ENCODE assay signal across 1 cellular context in the genomic region with DNA sequence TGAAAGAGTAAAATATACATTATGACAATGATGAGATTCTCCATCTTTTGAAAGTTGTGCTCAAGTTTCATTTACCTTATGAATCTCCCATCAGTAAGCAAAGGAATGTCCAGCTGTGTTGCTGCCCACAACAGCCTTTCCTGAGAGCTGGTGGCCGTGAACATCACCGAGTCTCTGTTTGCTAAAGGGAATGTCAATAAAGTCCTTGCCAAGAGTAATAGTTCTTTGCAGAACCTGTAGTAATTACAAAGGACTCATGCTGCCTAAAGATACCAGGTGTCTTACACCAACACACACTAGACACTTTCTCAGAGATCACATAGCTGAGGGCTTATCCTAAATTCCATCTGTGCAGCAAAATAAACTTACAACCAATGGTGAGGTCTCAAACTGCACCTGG.
TF ChIP-seq lines count a peak whose summit lies in the region.

No MANE protein-coding gene starts in this region.

TF ChIP-seq in K562, 482 proteins besides CTCF, POLR2A, EP300 and RAD21 (continued from another document):
- TF ChIP-seq, protein P1, sequence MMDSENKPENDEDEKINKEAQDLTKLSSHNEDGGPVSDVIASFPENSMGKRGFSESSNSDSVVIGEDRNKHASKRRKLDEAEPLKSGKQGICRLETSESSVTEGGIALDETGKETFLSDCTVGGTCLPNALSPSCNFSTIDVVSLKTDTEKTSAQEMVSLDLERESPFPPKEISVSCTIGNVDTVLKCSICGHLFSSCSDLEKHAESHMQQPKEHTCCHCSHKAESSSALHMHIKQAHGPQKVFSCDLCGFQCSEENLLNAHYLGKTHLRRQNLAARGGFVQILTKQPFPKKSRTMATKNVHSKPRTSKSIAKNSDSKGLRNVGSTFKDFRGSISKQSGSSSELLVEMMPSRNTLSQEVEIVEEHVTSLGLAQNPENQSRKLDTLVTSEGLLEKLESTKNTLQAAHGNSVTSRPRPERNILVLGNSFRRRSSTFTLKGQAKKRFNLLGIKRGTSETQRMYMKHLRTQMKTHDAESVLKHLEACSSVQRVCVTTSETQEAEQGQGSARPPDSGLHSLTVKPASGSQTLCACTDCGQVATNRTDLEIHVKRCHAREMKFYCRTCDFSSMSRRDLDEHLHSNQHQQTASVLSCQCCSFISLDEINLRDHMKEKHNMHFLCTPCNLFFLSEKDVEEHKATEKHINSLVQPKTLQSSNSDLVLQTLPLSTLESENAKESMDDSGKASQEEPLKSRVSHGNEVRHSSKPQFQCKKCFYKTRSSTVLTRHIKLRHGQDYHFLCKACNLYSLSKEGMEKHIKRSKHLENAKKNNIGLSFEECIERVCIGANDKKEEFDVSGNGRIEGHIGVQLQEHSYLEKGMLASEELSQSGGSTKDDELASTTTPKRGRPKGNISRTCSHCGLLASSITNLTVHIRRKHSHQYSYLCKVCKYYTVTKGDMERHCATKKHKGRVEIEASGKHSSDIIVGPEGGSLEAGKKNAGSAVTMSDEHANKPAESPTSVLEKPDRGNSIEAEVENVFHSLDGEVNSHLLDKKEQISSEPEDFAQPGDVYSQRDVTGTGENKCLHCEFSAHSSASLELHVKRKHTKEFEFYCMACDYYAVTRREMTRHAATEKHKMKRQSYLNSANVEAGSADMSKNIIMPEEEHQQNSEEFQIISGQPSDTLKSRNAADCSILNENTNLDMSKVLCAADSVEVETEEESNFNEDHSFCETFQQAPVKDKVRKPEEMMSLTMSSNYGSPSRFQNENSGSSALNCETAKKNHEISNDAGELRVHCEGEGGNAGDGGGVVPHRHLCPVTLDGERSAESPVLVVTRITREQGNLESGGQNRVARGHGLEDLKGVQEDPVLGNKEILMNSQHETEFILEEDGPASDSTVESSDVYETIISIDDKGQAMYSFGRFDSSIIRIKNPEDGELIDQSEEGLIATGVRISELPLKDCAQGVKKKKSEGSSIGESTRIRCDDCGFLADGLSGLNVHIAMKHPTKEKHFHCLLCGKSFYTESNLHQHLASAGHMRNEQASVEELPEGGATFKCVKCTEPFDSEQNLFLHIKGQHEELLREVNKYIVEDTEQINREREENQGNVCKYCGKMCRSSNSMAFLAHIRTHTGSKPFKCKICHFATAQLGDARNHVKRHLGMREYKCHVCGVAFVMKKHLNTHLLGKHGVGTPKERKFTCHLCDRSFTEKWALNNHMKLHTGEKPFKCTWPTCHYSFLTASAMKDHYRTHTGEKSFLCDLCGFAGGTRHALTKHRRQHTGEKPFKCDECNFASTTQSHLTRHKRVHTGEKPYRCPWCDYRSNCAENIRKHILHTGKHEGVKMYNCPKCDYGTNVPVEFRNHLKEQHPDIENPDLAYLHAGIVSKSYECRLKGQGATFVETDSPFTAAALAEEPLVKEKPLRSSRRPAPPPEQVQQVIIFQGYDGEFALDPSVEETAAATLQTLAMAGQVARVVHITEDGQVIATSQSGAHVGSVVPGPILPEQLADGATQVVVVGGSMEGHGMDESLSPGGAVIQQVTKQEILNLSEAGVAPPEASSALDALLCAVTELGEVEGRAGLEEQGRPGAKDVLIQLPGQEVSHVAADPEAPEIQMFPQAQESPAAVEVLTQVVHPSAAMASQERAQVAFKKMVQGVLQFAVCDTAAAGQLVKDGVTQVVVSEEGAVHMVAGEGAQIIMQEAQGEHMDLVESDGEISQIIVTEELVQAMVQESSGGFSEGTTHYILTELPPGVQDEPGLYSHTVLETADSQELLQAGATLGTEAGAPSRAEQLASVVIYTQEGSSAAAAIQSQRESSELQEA (IDR thresholded peaks at IDR 0.05; ENCODE audit: low read depth), result no peak
- TF ChIP-seq, protein P2, sequence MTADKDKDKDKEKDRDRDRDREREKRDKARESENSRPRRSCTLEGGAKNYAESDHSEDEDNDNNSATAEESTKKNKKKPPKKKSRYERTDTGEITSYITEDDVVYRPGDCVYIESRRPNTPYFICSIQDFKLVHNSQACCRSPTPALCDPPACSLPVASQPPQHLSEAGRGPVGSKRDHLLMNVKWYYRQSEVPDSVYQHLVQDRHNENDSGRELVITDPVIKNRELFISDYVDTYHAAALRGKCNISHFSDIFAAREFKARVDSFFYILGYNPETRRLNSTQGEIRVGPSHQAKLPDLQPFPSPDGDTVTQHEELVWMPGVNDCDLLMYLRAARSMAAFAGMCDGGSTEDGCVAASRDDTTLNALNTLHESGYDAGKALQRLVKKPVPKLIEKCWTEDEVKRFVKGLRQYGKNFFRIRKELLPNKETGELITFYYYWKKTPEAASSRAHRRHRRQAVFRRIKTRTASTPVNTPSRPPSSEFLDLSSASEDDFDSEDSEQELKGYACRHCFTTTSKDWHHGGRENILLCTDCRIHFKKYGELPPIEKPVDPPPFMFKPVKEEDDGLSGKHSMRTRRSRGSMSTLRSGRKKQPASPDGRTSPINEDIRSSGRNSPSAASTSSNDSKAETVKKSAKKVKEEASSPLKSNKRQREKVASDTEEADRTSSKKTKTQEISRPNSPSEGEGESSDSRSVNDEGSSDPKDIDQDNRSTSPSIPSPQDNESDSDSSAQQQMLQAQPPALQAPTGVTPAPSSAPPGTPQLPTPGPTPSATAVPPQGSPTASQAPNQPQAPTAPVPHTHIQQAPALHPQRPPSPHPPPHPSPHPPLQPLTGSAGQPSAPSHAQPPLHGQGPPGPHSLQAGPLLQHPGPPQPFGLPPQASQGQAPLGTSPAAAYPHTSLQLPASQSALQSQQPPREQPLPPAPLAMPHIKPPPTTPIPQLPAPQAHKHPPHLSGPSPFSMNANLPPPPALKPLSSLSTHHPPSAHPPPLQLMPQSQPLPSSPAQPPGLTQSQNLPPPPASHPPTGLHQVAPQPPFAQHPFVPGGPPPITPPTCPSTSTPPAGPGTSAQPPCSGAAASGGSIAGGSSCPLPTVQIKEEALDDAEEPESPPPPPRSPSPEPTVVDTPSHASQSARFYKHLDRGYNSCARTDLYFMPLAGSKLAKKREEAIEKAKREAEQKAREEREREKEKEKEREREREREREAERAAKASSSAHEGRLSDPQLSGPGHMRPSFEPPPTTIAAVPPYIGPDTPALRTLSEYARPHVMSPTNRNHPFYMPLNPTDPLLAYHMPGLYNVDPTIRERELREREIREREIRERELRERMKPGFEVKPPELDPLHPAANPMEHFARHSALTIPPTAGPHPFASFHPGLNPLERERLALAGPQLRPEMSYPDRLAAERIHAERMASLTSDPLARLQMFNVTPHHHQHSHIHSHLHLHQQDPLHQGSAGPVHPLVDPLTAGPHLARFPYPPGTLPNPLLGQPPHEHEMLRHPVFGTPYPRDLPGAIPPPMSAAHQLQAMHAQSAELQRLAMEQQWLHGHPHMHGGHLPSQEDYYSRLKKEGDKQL (CRISPR knock-in tag; IDR thresholded peaks at IDR 0.05; ENCODE audit: borderline replicate concordance), result no peak
- TF ChIP-seq FOXJ3 (CRISPR knock-in tag; IDR thresholded peaks at IDR 0.05) (no peak), CXXC5 (CRISPR knock-in tag; IDR thresholded peaks at IDR 0.05) (no peak), TAL1 (IDR thresholded peaks at IDR 0.05) (peak; percentile 22; the same call in 1 of the 2 replicates)
